ENCODE assay signal across 8 cellular contexts in the genomic region with DNA sequence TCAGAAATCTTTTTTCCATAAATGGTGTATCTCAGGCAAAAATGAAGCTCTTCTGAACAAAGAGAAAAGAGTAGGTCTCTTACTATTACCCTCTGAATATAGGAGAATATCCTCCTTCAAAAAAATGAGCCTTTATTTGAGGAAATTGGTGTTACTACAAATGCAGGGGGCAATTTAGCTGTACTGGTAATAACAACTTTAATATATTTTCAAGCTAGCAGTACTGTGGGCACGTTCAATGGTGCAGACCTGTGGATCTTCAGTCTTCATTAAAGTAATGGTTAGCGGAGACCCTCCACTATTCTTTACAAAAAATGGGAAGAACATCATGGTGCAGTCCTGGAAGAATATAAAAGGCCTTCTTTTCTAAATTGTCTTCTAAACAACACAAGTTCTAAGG.
"Had no signal": no experiment of that assay in that cellular context is flagged by ENCODE, and none has a peak within 500 bp of the region (broad histone marks: within the 10 kb centered on the region; RNA-seq: fewer than 3 reads in every experiment).

No MANE protein-coding gene starts in this region.

- H3K4me3 ChIP-seq: GM12878 had no signal

- DNase-seq: GDM1, GF-D8 had no signal

- ATAC-seq: GM12878 had no signal

- FAIRE-seq: G401.6, GM12878, GM12891, GM12892, GM18507, GM19239 had no signal
